ENCODE assay signal across 16 cellular contexts in genomic region chr5:43140286-43140685, GRCh38. TPM values are rescaled to one million over a fixed set of nuclear protein-coding genes. Genes with fewer than 3 reads are reported as not detected.
DNase-seq lines count a peak whose midpoint lies in the region; ATAC-seq, FAIRE-seq and TF ChIP-seq lines count a peak whose summit lies in the region.
"Had no signal": no experiment of that assay in that cellular context is flagged by ENCODE, and none has a peak within 500 bp of the region (broad histone marks: within the 10 kb centered on the region; RNA-seq: fewer than 3 reads in every experiment).

No MANE protein-coding gene starts in this region.

- no peak overlapping the region for H3K4me3 Mint-ChIP-seq in activated CD4-positive, alpha-beta T cell treated with anti-CD3 and anti-CD28 coated beads for 36 hours
- peak overlapping the region in 7 of 10 donors; percentile 1 to 52 (median 37) for H3K4me3 Mint-ChIP-seq in naive thymus-derived CD4-positive, alpha-beta T cell
- H3K4me3 Mint-ChIP-seq in stimulated activated naive B cell treated with anti-CD40 and anti-IgM and Interleukin-4, amounts not matched to agents 10 μg/mL and 1 μg/mL and 100 μg/mL, for 72 hours, result no peak overlapping the region

- H3K4ac ChIP-seq in IMR-90 (ENCODE audit: low read depth, low read length), result no peak overlapping the region

- no peaks in the 10 kb centered on the region for H3K9me3 ChIP-seq in IMR-90 (ENCODE audit: control insufficient read depth, insufficient read depth, low read length)
- no peaks in the 10 kb centered on the region for H3K9me3 ChIP-seq in K562 (replicated peaks; ENCODE audit: control insufficient read depth, insufficient read depth, low read depth, low read length)
- no peaks in the 10 kb centered on the region for H3K9me3 ChIP-seq in naive thymus-derived CD4-positive, alpha-beta T cell (ENCODE audit: control insufficient read depth in 2 of 3, low read length in 3 of 3)
- H3K9me3 ChIP-seq: breast epithelium had no signal

- H3K4me1 Mint-ChIP-seq in activated CD4-positive, alpha-beta T cell treated with anti-CD3 and anti-CD28 coated beads for 36 hours, result peaks cover 42% of the 10 kb centered on the region
- H3K4me1 Mint-ChIP-seq in naive thymus-derived CD4-positive, alpha-beta T cell, result peaks cover 27 to 66% (median 53%) of the 10 kb centered on the region in 7 donors
- H3K4me1 Mint-ChIP-seq in stimulated activated naive B cell treated with anti-CD40 and anti-IgM and Interleukin-4, amounts not matched to agents 10 μg/mL and 1 μg/mL and 100 μg/mL, for 72 hours, result peaks cover 11 to 17% of the 10 kb centered on the region in 2 donors

- peak overlapping the region; percentile 31 for H3K27ac Mint-ChIP-seq in activated CD4-positive, alpha-beta T cell treated with anti-CD3 and anti-CD28 coated beads for 36 hours
- peak overlapping the region in 8 of 9 donors; percentile 39 to 78 (median 66) for H3K27ac Mint-ChIP-seq in naive thymus-derived CD4-positive, alpha-beta T cell
- H3K27ac Mint-ChIP-seq in stimulated activated naive B cell treated with anti-CD40 and anti-IgM and Interleukin-4, amounts not matched to agents 10 μg/mL and 1 μg/mL and 100 μg/mL, for 72 hours, result no peak overlapping the region

- dilution Hi-C loops in IMR-90 (cut with HindIII; ENCODE audit: low sequenced_read_pairs, unreplicated experiment), result no loop called here

- H3K36me3 ChIP-seq in IMR-90 (ENCODE audit: control insufficient read depth, insufficient read depth, low read length) (peaks cover 14% of the 10 kb centered on the region), K562 (ENCODE audit: control insufficient read depth, insufficient read depth, low read length) (peaks cover 85% of the 10 kb centered on the region)
- H3K36me3 ChIP-seq in naive thymus-derived CD4-positive, alpha-beta T cell (ENCODE audit: control insufficient read depth in 2 of 3, insufficient read depth in 3 of 3, low read length in 3 of 3), result peaks cover 0 to 24% (median 4%) of the 10 kb centered on the region in 3 experiments

- H2BK120ac ChIP-seq in IMR-90 (ENCODE audit: low read depth, low read length), result no peak overlapping the region

- no peak overlapping the region for H2BK20ac ChIP-seq in IMR-90 (ENCODE audit: low read depth, low read length)

- peak; percentile 89 for ATAC-seq in activated CD4-positive, alpha-beta T cell treated with anti-CD3 and anti-CD28 coated beads for 36 hours
- ATAC-seq in IMR-90 (ENCODE audit: low read depth) (no peak), K562 (no peak), GM18517 (IDR thresholded peaks at IDR 0.05; ENCODE audit: unreplicated experiment) (no peak), GM18907 (IDR thresholded peaks at IDR 0.05; ENCODE audit: unreplicated experiment) (no peak)
- ATAC-seq in naive thymus-derived CD4-positive, alpha-beta T cell, result peak; percentile 34
- ATAC-seq in stimulated activated naive B cell treated with anti-CD40 and anti-IgM and Interleukin-4, amounts not matched to agents 10 μg/mL and 1 μg/mL and 100 μg/mL, for 72 hours (replicated peaks), result no peak
- ATAC-seq: HCT116, left cardiac atrium had no signal

- H3K9ac ChIP-seq in IMR-90 (ENCODE audit: low read depth, low read length) (no peak overlapping the region), K562 (ENCODE audit: insufficient read depth in 1 of 2, low read depth in 2 of 2, low read length in 2 of 2) (no peak overlapping the region)

- no peak overlapping the region for H3K18ac ChIP-seq in IMR-90 (ENCODE audit: low read depth, low read length)

- in situ Hi-C loops in IMR-90 (cut with MboI; ENCODE audit: low sequenced_read_pairs), result no loop called here
- in situ Hi-C loops in K562 (cut with MboI), result no loop called here

- FAIRE-seq in K562 (lab: Jason Lieb, UNC), result no peak
- FAIRE-seq: A204.1 had no signal

- TF ChIP-seq RAD21 in IMR-90 (IDR thresholded peaks at IDR 0.05; ENCODE audit: low read length) (no peak), K562 (CRISPR knock-in tag; conservative IDR thresholded peaks at IDR 0.05 in 1 of 2, IDR thresholded peaks at IDR 0.05 in 1 of 2) (no peak)

- H2BK5ac ChIP-seq in IMR-90 (ENCODE audit: low read depth, low read length, poor library complexity, severe bottlenecking), result no peak overlapping the region

- no peaks in the 10 kb centered on the region for H3K27me3 Mint-ChIP-seq in activated CD4-positive, alpha-beta T cell treated with anti-CD3 and anti-CD28 coated beads for 36 hours
- no peaks in the 10 kb centered on the region for H3K27me3 Mint-ChIP-seq in naive thymus-derived CD4-positive, alpha-beta T cell
- no peaks in the 10 kb centered on the region for H3K27me3 Mint-ChIP-seq in stimulated activated naive B cell treated with anti-CD40 and anti-IgM and Interleukin-4, amounts not matched to agents 10 μg/mL and 1 μg/mL and 100 μg/mL, for 72 hours

- POLR2A ChIA-PET in activated CD4-positive, alpha-beta T cell treated with anti-CD3 and anti-CD28 coated beads for 36 hours (lab: Charles Lee), result interaction anchor here (0.6 to 2.1 kb wide), 5 partner anchors 13 to 375 kb away, joined by 3 to 10 read pairs (median 3); partner anchors contain the start of genes C5orf34 and ZNF131
- POLR2A ChIA-PET in IMR-90 (lab: Charles Lee; ENCODE audit: unreplicated experiment) (no interaction called here), K562 (lab: Yijun Ruan, JAX) (interaction anchor here (0.6 to 5.5 kb wide), 5 partner anchors 10 to 19 kb away, joined by 3 to 22 read pairs (median 4); partner anchors contain the start of gene ZNF131)
- POLR2A ChIA-PET in naive thymus-derived CD4-positive, alpha-beta T cell (lab: Charles Lee), result interaction anchor here (0.9 to 4.5 kb wide), 2 partner anchors 19 to 74 kb away, joined by 4 to 15 read pairs; partner anchors contain the start of gene ZNF131

- H3K9me3 Mint-ChIP-seq in activated CD4-positive, alpha-beta T cell treated with anti-CD3 and anti-CD28 coated beads for 36 hours (ENCODE audit: low read depth), result no peaks in the 10 kb centered on the region
- no peaks in the 10 kb centered on the region for H3K9me3 Mint-ChIP-seq in naive thymus-derived CD4-positive, alpha-beta T cell
- peaks cover 0 to 2% of the 10 kb centered on the region in 2 donors for H3K9me3 Mint-ChIP-seq in stimulated activated naive B cell treated with anti-CD40 and anti-IgM and Interleukin-4, amounts not matched to agents 10 μg/mL and 1 μg/mL and 100 μg/mL, for 72 hours

- H3K4me2 ChIP-seq in IMR-90 (ENCODE audit: low read depth, low read length), result no peak overlapping the region
- no peak overlapping the region for H3K4me2 ChIP-seq in K562 (ENCODE audit: insufficient read depth, low read length)

- no peak overlapping the region for H4K8ac ChIP-seq in IMR-90 (ENCODE audit: low read depth in 2 of 2, low read length in 2 of 2)

- H3K79me1 ChIP-seq in IMR-90 (ENCODE audit: low read depth in 1 of 2, low read length in 2 of 2), result peaks cover 26 to 34% of the 10 kb centered on the region in 2 experiments

- H3K23ac ChIP-seq in IMR-90 (ENCODE audit: low read depth, low read length), result no peak overlapping the region

- H3K9me1 ChIP-seq in IMR-90 (ENCODE audit: insufficient read depth, low read length) (no peaks in the 10 kb centered on the region), K562 (ENCODE audit: control insufficient read depth, insufficient read depth, low read length) (no peaks in the 10 kb centered on the region)

- H3K4me1 ChIP-seq in IMR-90 (ENCODE audit: control insufficient read depth, insufficient read depth, low read length) (no peaks in the 10 kb centered on the region), K562 (replicated peaks in 1 of 2; ENCODE audit: control insufficient read depth in 2 of 2, insufficient read depth in 2 of 2, low read length in 2 of 2) (no peaks in the 10 kb centered on the region)
- H3K4me1 ChIP-seq in naive thymus-derived CD4-positive, alpha-beta T cell (ENCODE audit: control insufficient read depth in 2 of 2, insufficient read depth in 2 of 2, low read length in 2 of 2), result peaks cover 9 to 22% of the 10 kb centered on the region in 2 donors
- H3K4me1 ChIP-seq: breast epithelium had no signal

- no peak overlapping the region for H2AK9ac ChIP-seq in IMR-90 (replicated peaks; ENCODE audit: low read depth, low read length, poor library complexity)

- peaks cover 56% of the 10 kb centered on the region for H3K36me3 Mint-ChIP-seq in activated CD4-positive, alpha-beta T cell treated with anti-CD3 and anti-CD28 coated beads for 36 hours (ENCODE audit: low read depth)
- peaks cover 0 to 46% (median 29%) of the 10 kb centered on the region in 5 donors for H3K36me3 Mint-ChIP-seq in naive thymus-derived CD4-positive, alpha-beta T cell
- H3K36me3 Mint-ChIP-seq in stimulated activated naive B cell treated with anti-CD40 and anti-IgM and Interleukin-4, amounts not matched to agents 10 μg/mL and 1 μg/mL and 100 μg/mL, for 72 hours, result peaks cover 41 to 56% of the 10 kb centered on the region in 2 donors

- H2BK15ac ChIP-seq in IMR-90 (ENCODE audit: low read depth, low read length), result no peak overlapping the region

- no peak overlapping the region for H3K56ac ChIP-seq in IMR-90 (ENCODE audit: extremely low read depth, insufficient read depth, low read length)

- H4K91ac ChIP-seq in IMR-90 (ENCODE audit: insufficient read depth, low read depth, low read length), result no peak overlapping the region

- H3K79me2 ChIP-seq in K562 (ENCODE audit: control insufficient read depth, insufficient read depth, low read length), result peaks cover 40% of the 10 kb centered on the region

- H3K4me3 ChIP-seq in IMR-90 (ENCODE audit: insufficient read depth, low read depth, low read length) (no peak overlapping the region), K562 (no peak overlapping the region)
- H3K4me3 ChIP-seq in naive thymus-derived CD4-positive, alpha-beta T cell (ENCODE audit: low read length), result no peak overlapping the region
- H3K4me3 ChIP-seq: breast epithelium had no signal

- H4K20me1 ChIP-seq in IMR-90 (ENCODE audit: insufficient read depth, low read length), result no peaks in the 10 kb centered on the region; the same call in 1 of the 2 replicates
- peaks cover 4% of the 10 kb centered on the region; the same call in 1 of the 2 replicates for H4K20me1 ChIP-seq in K562 (replicated peaks; ENCODE audit: control insufficient read depth, insufficient read depth, low read length)

- WGBS in IMR-90 (ENCODE audit: extremely low coverage in 2 of 2, insufficient read length in 1 of 2), 2 experiments, result 100% methylated on average over 1 of the region's 2 CpGs; no CpG with 5 or more reads in 1 of the 2 experiments
- WGBS in K562 (ENCODE audit: insufficient coverage, low coverage, missing lambda C conversion rate), result 63% methylated on average over 2 of the region's 2 CpGs

- H3K27me3 ChIP-seq in IMR-90 (ENCODE audit: control insufficient read depth, insufficient read depth, low read length) (no peaks in the 10 kb centered on the region), K562 (ENCODE audit: control insufficient read depth in 2 of 2, insufficient read depth in 2 of 2, low read length in 2 of 2) (no peaks in the 10 kb centered on the region)
- H3K27me3 ChIP-seq in naive thymus-derived CD4-positive, alpha-beta T cell (ENCODE audit: control insufficient read depth in 2 of 2, insufficient read depth in 2 of 2, low read length in 2 of 2), result no peaks in the 10 kb centered on the region
- H3K27me3 ChIP-seq: breast epithelium had no signal

- TF ChIP-seq CTCF in IMR-90 (conservative IDR thresholded peaks at IDR 0.05; ENCODE audit: low read depth, low read length) (no peak), K562 (IDR thresholded peaks at IDR 0.05 in 2 of 3, conservative IDR thresholded peaks at IDR 0.05 in 1 of 3; ENCODE audit: insufficient read depth in 2 of 3, low read depth in 1 of 3, low read length in 3 of 3) (no peak)

- no peak overlapping the region for H4K5ac ChIP-seq in IMR-90 (ENCODE audit: low read depth, low read length)

- CTCF ChIA-PET in activated CD4-positive, alpha-beta T cell treated with anti-CD3 and anti-CD28 coated beads for 36 hours (lab: Charles Lee), result interaction anchor here (0.7 to 3.1 kb wide), 9 partner anchors 9 to 344 kb away, joined by 3 to 13 read pairs (median 4); partner anchors contain the start of gene TMEM267
- CTCF ChIA-PET in IMR-90 (lab: Yijun Ruan, JAX), result no interaction called here
- CTCF ChIA-PET in K562 (lab: Yijun Ruan, JAX; ENCODE audit: low intra/inter-chr PET ratio), result no interaction called here
- CTCF ChIA-PET in naive thymus-derived CD4-positive, alpha-beta T cell (lab: Charles Lee), result interaction anchor here (0.7 to 1.2 kb wide), 3 partner anchors 19 to 38 kb away, joined by 3 to 5 read pairs (median 4); partner anchors contain the start of gene ZNF131

- TF ChIP-seq EP300 in K562 (IDR thresholded peaks at IDR 0.05; ENCODE audit: low read length), result no peak

- no peak overlapping the region for H2AFZ ChIP-seq in IMR-90 (replicated peaks; ENCODE audit: low read length, poor library complexity)
- no peak overlapping the region for H2AFZ ChIP-seq in K562 (ENCODE audit: low read depth, low read length)

- no peak overlapping the region for H3K14ac ChIP-seq in IMR-90 (replicated peaks; ENCODE audit: low read depth, low read length)

- DNase-seq in activated CD4-positive, alpha-beta T cell treated with anti-CD3 and anti-CD28 coated beads for 36 hours, result no peak
- no peak for DNase-seq in activated CD4-positive, alpha-beta T cell treated with anti-CD3 and anti-CD28 coated beads, Interleukin-2, amount 50 U/mL, for 1 hour
- DNase-seq in IMR-90 (peak; percentile 44), K562 (ENCODE audit: extremely low read depth in 1 of 4, low spot score in 3 of 4) (no peak)
- DNase-seq in naive thymus-derived CD4-positive, alpha-beta T cell, result peak in 5 of 9 donors; percentile 22 to 44 (median 35)
- no peak for DNase-seq in stimulated activated naive B cell treated with anti-CD40 and anti-IgM and Interleukin-4, amounts not matched to agents 10 μg/mL and 1 μg/mL and 100 μg/mL, for 72 hours
- DNase-seq: activated gamma-delta T cell treated with Interleukin-2 at 50 U/mL for 16 hours, left cardiac atrium, NCI-H1417, NCI-H82 had no signal

- intact Hi-C loops in activated CD4-positive, alpha-beta T cell treated with anti-CD3 and anti-CD28 coated beads for 36 hours (cut with DNase I, micrococcal nuclease), result no loop called here
- intact Hi-C loops in IMR-90 (cut with micrococcal nuclease) (no loop called here), K562 (cut with micrococcal nuclease) (no loop called here)
- intact Hi-C loops in naive thymus-derived CD4-positive, alpha-beta T cell (cut with micrococcal nuclease), result no loop called here

- TF ChIP-seq POLR2A in IMR-90 (IDR thresholded peaks at IDR 0.05; ENCODE audit: low read depth, low read length) (no peak), K562 (conservative IDR thresholded peaks at IDR 0.05) (no peak)

- no TSS peak for BruUV-seq in IMR-90 (replicated peaks; lab: Mats Ljungman, UMichigan)
- BruUV-seq in K562 (replicated peaks; lab: Mats Ljungman, UMichigan), result no TSS peak

- no peak overlapping the region for H3K27ac ChIP-seq in IMR-90 (ENCODE audit: insufficient read depth, low read length)
- no peak overlapping the region for H3K27ac ChIP-seq in K562 (ENCODE audit: extremely low read depth, low read depth, low read length)
- no peak overlapping the region for H3K27ac ChIP-seq in naive thymus-derived CD4-positive, alpha-beta T cell (ENCODE audit: low read depth, low read length)
- H3K27ac ChIP-seq: breast epithelium had no signal

- H2AK5ac ChIP-seq in IMR-90 (ENCODE audit: low read depth, low read length), result no peak overlapping the region

RNA-seq across cellular contexts. Expression of gene ZNF131, which starts 19.6 kb away (rescaled TPM):
- total RNA-seq in activated CD4-positive, alpha-beta T cell treated with anti-CD3 and anti-CD28 coated beads for 36 hours, result 10 to 100 TPM; 30.9 to 33.4 TPM
- total RNA-seq in IMR-90 (2012; rRNA removed), result 36.2 and 47.8 TPM in 2 replicates
- polyA plus RNA-seq in IMR-90 (2012; rRNA removed), result 19.3 and 23.5 TPM in 2 replicates
- polyA plus RNA-seq in IMR-90 (2012; cell fraction: cytosol; rRNA removed), result 7.0 and 7.7 TPM in 2 replicates
- 9.7 and 45.5 TPM in 2 replicates for polyA plus RNA-seq in IMR-90 (2012; cell fraction: nucleus; rRNA removed; ENCODE audit: low replicate concordance)
- 95.8 and 263 TPM in 2 replicates for total RNA-seq in K562 (2011; cell fraction: chromatin; rRNA removed; ENCODE audit: low replicate concordance)
- 66.7 and 82.6 TPM in 2 replicates for total RNA-seq in K562 (2011; cell fraction: nucleolus; rRNA removed)
- total RNA-seq in K562 (2011; cell fraction: nucleoplasm; rRNA removed), result 118 and 141 TPM in 2 replicates
- 40.8 and 51.1 TPM in 2 replicates for total RNA-seq in K562 (2014; rRNA removed)
- 81.9 and 86.7 TPM in 2 replicates for total RNA-seq in K562 (2014; rRNA removed; fragmentation: Illumina TruSeq; extraction: Trizol)
- total RNA-seq in K562 (2015; rRNA removed; fragmentation: Illumina TruSeq; extraction: Trizol), result 81.7 and 87.0 TPM in 2 replicates
- total RNA-seq in K562 (2021), result 46.6 and 48.1 TPM in 2 replicates
- polyA plus RNA-seq in K562 (2011; rRNA removed), result 63.3 and 73.0 TPM in 2 replicates
- 15.7 and 23.6 TPM in 2 replicates for polyA plus RNA-seq in K562 (2011; cell fraction: cytosol; rRNA removed)
- polyA plus RNA-seq in K562 (2011; cell fraction: nucleus; rRNA removed), result 53.2 and 74.4 TPM in 2 replicates
- 35.1 and 36.8 TPM in 2 replicates for polyA plus RNA-seq in K562 (2012)
- 55.8 and 71.9 TPM in 2 replicates for polyA plus RNA-seq in K562 (2014; fragmentation: Illumina TruSeq; extraction: Trizol)
- polyA plus RNA-seq in K562 (2014; fragmentation: Nextera tagmentation; extraction: Ambion mirVana), result 10 to 100 TPM; 28.5 to 31.7 TPM
- 51.6 and 55.4 TPM in 2 replicates for polyA plus RNA-seq in K562 (2014; rRNA removed)
- polyA minus RNA-seq in K562 (2011; rRNA and poly(A)+ RNA removed), result 108 and 125 TPM in 2 replicates
- 21.7 and 31.6 TPM in 2 replicates for polyA minus RNA-seq in K562 (2011; cell fraction: cytosol; rRNA and poly(A)+ RNA removed)
- polyA minus RNA-seq in K562 (2011; cell fraction: nucleus; rRNA and poly(A)+ RNA removed), result 52.1 and 77.9 TPM in 2 replicates
- total RNA-seq in naive thymus-derived CD4-positive, alpha-beta T cell, result 10 to 100 TPM; 47.2 to 83.4 (median 67.8) TPM
- 10 to 100 TPM; 65.3 to 83.2 TPM for polyA plus RNA-seq in naive thymus-derived CD4-positive, alpha-beta T cell

RNA-seq across cellular contexts. Expression of gene NIM1K, which starts 51.7 kb away (rescaled TPM):
- total RNA-seq in activated CD4-positive, alpha-beta T cell treated with anti-CD3 and anti-CD28 coated beads for 36 hours, result 1 to 10 TPM; 2.1 to 2.3 TPM
- total RNA-seq in IMR-90 (2012; rRNA removed), result 0.54 and 0.56 TPM in 2 replicates
- 0.42 and 0.68 TPM in 2 replicates for polyA plus RNA-seq in IMR-90 (2012; rRNA removed)
- polyA plus RNA-seq in IMR-90 (2012; cell fraction: cytosol; rRNA removed), result 0.31 and 0.60 TPM in 2 replicates
- polyA plus RNA-seq in IMR-90 (2012; cell fraction: nucleus; rRNA removed; ENCODE audit: low replicate concordance), result 0.27 and 0.42 TPM in 2 replicates
- 0.12 and 0.14 TPM in 2 replicates for total RNA-seq in K562 (2011; cell fraction: chromatin; rRNA removed; ENCODE audit: low replicate concordance)
- total RNA-seq in K562 (2011; cell fraction: nucleolus; rRNA removed), result not detected in 2 replicates
- total RNA-seq in K562 (2011; cell fraction: nucleoplasm; rRNA removed), result not detected in 2 replicates
- total RNA-seq in K562 (2014; rRNA removed), result 0.04 TPM in 1 of 2 replicates, not detected in the other
- total RNA-seq in K562 (2014; rRNA removed; fragmentation: Illumina TruSeq; extraction: Trizol), result not detected in 2 replicates
- total RNA-seq in K562 (2015; rRNA removed; fragmentation: Illumina TruSeq; extraction: Trizol), result 0.07 and 0.08 TPM in 2 replicates
- 0.13 and 0.31 TPM in 2 replicates for total RNA-seq in K562 (2021)
- 0.04 TPM in 1 of 2 replicates, not detected in the other for polyA plus RNA-seq in K562 (2011; rRNA removed)
- 0.03 TPM in 1 of 2 replicates, not detected in the other for polyA plus RNA-seq in K562 (2011; cell fraction: cytosol; rRNA removed)
- 0.06 and 0.13 TPM in 2 replicates for polyA plus RNA-seq in K562 (2011; cell fraction: nucleus; rRNA removed)
- 0.08 TPM in 2 replicates for polyA plus RNA-seq in K562 (2012)
- 0.04 and 0.09 TPM in 2 replicates for polyA plus RNA-seq in K562 (2014; fragmentation: Illumina TruSeq; extraction: Trizol)
- under 1 TPM in 1 of 2 experiments, not detected in 1; 0.03 TPM for polyA plus RNA-seq in K562 (2014; fragmentation: Nextera tagmentation; extraction: Ambion mirVana)
- polyA plus RNA-seq in K562 (2014; rRNA removed), result 0.34 TPM in 1 of 2 replicates, not detected in the other
- 0.09 and 0.21 TPM in 2 replicates for polyA minus RNA-seq in K562 (2011; rRNA and poly(A)+ RNA removed)
- not detected in 2 replicates for polyA minus RNA-seq in K562 (2011; cell fraction: cytosol; rRNA and poly(A)+ RNA removed)
- 0.13 TPM in 1 of 2 replicates, not detected in the other for polyA minus RNA-seq in K562 (2011; cell fraction: nucleus; rRNA and poly(A)+ RNA removed)
- under 1 TPM; 0.40 to 0.97 (median 0.61) TPM for total RNA-seq in naive thymus-derived CD4-positive, alpha-beta T cell
- under 1 TPM; 0.18 to 0.46 TPM for polyA plus RNA-seq in naive thymus-derived CD4-positive, alpha-beta T cell
- total RNA-seq: Daoy had no signal

Comparison
In these comparisons a context has a peak if more than half of its experiments do, and no peak if none do; other contexts are left out.
1. ATAC-seq: peak in activated CD4-positive, alpha-beta T cell treated with anti-CD3 and anti-CD28 coated beads for 36 hours (single experiment) and naive thymus-derived CD4-positive, alpha-beta T cell (single experiment); none in IMR-90 (single experiment), K562 (single experiment), stimulated activated naive B cell treated with anti-CD40 and anti-IgM and Interleukin-4, amounts not matched to agents 10 μg/mL and 1 μg/mL and 100 μg/mL, for 72 hours (0 of 2), GM18517 (single experiment) and GM18907 (single experiment).
2. DNase-seq: peak in IMR-90 (single experiment) and naive thymus-derived CD4-positive, alpha-beta T cell (5 of 9); none in activated CD4-positive, alpha-beta T cell treated with anti-CD3 and anti-CD28 coated beads for 36 hours (single experiment), activated CD4-positive, alpha-beta T cell treated with anti-CD3 and anti-CD28 coated beads, Interleukin-2, amount 50 U/mL, for 1 hour (single experiment), K562 (0 of 4) and stimulated activated naive B cell treated with anti-CD40 and anti-IgM and Interleukin-4, amounts not matched to agents 10 μg/mL and 1 μg/mL and 100 μg/mL, for 72 hours (single experiment).
3. H3K4me3 Mint-ChIP-seq: peak in naive thymus-derived CD4-positive, alpha-beta T cell (7 of 10); none in activated CD4-positive, alpha-beta T cell treated with anti-CD3 and anti-CD28 coated beads for 36 hours (single experiment) and stimulated activated naive B cell treated with anti-CD40 and anti-IgM and Interleukin-4, amounts not matched to agents 10 μg/mL and 1 μg/mL and 100 μg/mL, for 72 hours (0 of 2).
4. CTCF ChIA-PET loops: an anchor here in activated CD4-positive, alpha-beta T cell treated with anti-CD3 and anti-CD28 coated beads for 36 hours (0.7 to 3.1 kb wide) and naive thymus-derived CD4-positive, alpha-beta T cell (0.7 to 1.2 kb wide); none called in IMR-90 and K562.